ENCODE assay signal across 8 cellular contexts in the genomic region with DNA sequence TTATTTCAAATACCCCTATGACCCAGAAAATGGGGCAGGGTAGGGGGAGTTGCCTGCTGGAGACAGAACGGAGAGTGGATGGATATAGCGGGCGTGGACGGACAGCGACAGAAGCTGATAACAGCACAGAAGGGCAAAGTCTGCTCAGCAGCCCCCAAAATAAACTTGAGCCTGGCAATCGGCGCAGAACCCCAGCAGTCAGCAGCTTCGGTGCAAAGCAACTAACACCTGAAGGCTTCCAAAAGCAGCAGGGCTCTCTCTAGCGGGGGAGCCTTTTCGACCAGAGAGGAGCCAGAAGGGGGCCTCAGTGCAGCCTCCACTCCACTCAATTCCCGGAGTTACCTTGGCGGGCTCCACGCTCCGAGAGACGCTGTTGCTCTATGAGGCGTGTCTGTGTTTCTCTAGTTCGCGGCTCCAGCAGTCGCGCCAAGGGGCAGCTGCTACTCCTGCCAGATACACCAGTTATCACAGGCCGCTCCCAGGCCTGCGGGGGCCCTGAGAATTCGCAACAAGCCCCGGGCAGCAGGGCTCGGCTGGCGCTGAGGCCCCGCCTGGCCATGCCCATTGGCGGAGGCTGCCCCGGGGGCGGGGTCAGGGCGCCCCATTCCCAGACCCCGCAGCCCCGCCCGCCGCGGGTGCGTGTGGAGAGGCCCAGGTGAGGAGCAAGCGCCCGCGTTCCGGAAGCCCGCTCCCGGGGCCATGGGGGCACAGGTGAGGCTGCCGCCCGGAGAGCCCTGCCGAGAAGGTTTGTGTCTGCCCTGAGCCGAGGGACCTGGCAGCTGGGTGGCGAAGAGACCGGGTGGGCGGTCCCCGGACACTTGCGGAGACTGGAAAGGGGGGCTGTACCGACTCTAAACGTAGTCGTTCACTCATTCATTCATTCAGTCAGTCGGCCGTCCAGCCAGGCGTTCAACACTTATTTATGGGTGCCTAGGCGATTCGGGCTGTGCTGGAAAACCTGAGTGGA.
DNase-seq lines count a peak whose midpoint lies in the region; ATAC-seq and TF ChIP-seq lines count a peak whose summit lies in the region.

TSS of gene CNGA1 (minus strand) at position 541 of the 967 bp plus-strand sequence. CDS start 63,992 bp downstream, outside the sequence.
TSS of gene NIPAL1 (plus strand) at position 632 of the 967 bp plus-strand sequence. CDS start at position 700, 68 bp downstream.

- DNase-seq in NCI-H1417 (lab: John Stamatoyannopoulos, UW) (peak; percentile 72 to 93 (median 91)), T-helper 2 cell (peak; percentile 36 to 63 (median 45)), anterior cingulate cortex (lab: John Stamatoyannopoulos, UW) (peak in 45 of 58 donors; percentile 6 to 78 (median 38)), hippocampal formation (lab: John Stamatoyannopoulos, UW) (peak; percentile 7 to 40), retinal pigment epithelial cell (ENCODE audit: low read depth) (no peak), cortex of kidney (lab: John Stamatoyannopoulos, UW) (no peak)

- TF ChIP-seq POLR2A in GM15510 (IDR thresholded peaks at IDR 0.05; ENCODE audit: borderline replicate concordance, extremely low read depth, insufficient read length), result peak; percentile 41

- peak; percentile 66 for TF ChIP-seq CTCF in retinal pigment epithelial cell (conservative IDR thresholded peaks at IDR 0.05; ENCODE audit: low read depth, low read length)

- ATAC-seq in HG02798 (IDR thresholded peaks at IDR 0.05; ENCODE audit: poor library complexity, unreplicated experiment), result peak; percentile 94

- peak within 1 kb of the TSS; percentile 93 for H3K4me3 ChIP-seq in retinal pigment epithelial cell (ENCODE audit: low read length)

Comparison
In these comparisons a context has a peak if more than half of its experiments do, and no peak if none do; other contexts are left out.
1. DNase-seq: peak in NCI-H1417 (3 of 3), T-helper 2 cell (5 of 5), anterior cingulate cortex (45 of 58) and hippocampal formation (2 of 2); none in retinal pigment epithelial cell (single experiment) and cortex of kidney (single experiment).